22 cellular contexts compared by ENCODE assay signal in the genomic region with DNA sequence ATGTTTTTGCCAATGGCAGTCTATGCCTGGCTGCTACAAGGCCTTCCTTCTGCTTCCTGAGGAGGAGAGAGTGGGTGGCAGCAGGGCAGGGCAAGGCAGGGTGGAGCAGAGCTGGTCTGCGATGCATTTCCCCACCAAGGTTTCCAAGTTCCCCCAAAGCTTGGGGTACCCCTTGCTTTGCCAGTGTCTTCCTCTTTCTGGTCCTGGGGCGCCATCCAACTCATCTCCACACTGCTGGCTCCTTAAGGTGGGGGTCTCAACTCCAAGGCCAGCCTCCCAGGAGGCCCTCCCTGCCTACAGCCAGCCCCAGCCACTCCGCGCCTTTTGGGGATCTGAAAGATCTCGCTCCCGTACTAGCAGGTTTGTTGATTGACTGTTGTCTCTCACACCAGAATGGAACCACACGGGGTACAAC.
"Had no signal": no experiment of that assay in that cellular context is flagged by ENCODE, and none has a peak within 500 bp of the region (broad histone marks: within the 10 kb centered on the region; RNA-seq: fewer than 3 reads in every experiment).

No MANE protein-coding gene starts in this region.

- H3K36me3 Mint-ChIP-seq: mesothelial cell of epicardium had no signal

- H3K4me1 ChIP-seq: breast epithelium, right lobe of liver had no signal

- H3K27ac Mint-ChIP-seq: activated CD8-positive, alpha-beta T cell treated with anti-CD3 and anti-CD28 coated beads for 36 hours; activated naive CD8-positive, alpha-beta T cell treated with anti-CD3 and anti-CD28 coated beads for 36 hours; mesothelial cell of epicardium; stimulated activated effector memory CD8-positive, alpha-beta T cell treated with anti-CD3 and anti-CD28 coated beads, Interleukin-12 subunit alpha, Interleukin-12 subunit beta, amount 100 ng/mL, for 72 hours; stimulated activated naive CD8-positive, alpha-beta T cell treated with anti-CD3 and anti-CD28 coated beads, Interleukin-15, amount 100 ng/mL, for 72 hours; T-helper 17 cell had no signal

- H3K27me3 ChIP-seq: breast epithelium, right lobe of liver, tibial artery had no signal

- DNase-seq: activated CD4-positive, alpha-beta T cell treated with anti-CD3 and anti-CD28 coated beads, Interleukin-2, amount 10 ng/mL, durations not matched to agents 7 days and 5 days; activated CD8-positive, alpha-beta T cell treated with anti-CD3 and anti-CD28 coated beads for 36 hours; activated naive CD8-positive, alpha-beta T cell treated with anti-CD3 and anti-CD28 coated beads for 36 hours; activated T-cell treated with anti-CD3 and anti-CD28 coated beads, Interleukin-2, amount 50 U/mL, for 1 hour; mammary epithelial cell; occipital lobe; posterior cingulate gyrus; stimulated activated CD4-positive, alpha-beta T cell treated with anti-CD3 and anti-CD28 coated beads, Interleukin-1b, Interleukin-23, amount 100 ng/mL, for 48 hours; stimulated activated naive CD8-positive, alpha-beta T cell treated with anti-CD3 and anti-CD28 coated beads, Interleukin-15, amount 100 ng/mL, for 72 hours; SW 1271; T-helper 17 cell had no signal

- ATAC-seq: activated CD8-positive, alpha-beta T cell treated with anti-CD3 and anti-CD28 coated beads for 36 hours; left lobe of liver; right lobe of liver; stimulated activated effector memory CD8-positive, alpha-beta T cell treated with anti-CD3 and anti-CD28 coated beads, Interleukin-12 subunit alpha, Interleukin-12 subunit beta, amount 100 ng/mL, for 72 hours; stimulated activated naive CD8-positive, alpha-beta T cell treated with anti-CD3 and anti-CD28 coated beads, Interleukin-15, amount 100 ng/mL, for 72 hours; T-helper 17 cell had no signal

- H3K4me3 Mint-ChIP-seq: activated CD4-positive, alpha-beta T cell treated with anti-CD3 and anti-CD28 coated beads, Interleukin-2, amount 10 ng/mL, durations not matched to agents 7 days and 5 days; activated CD8-positive, alpha-beta T cell treated with anti-CD3 and anti-CD28 coated beads for 36 hours; activated naive CD8-positive, alpha-beta T cell treated with anti-CD3 and anti-CD28 coated beads for 36 hours; central memory CD8-positive, alpha-beta T cell; mesothelial cell of epicardium; stimulated activated effector memory CD8-positive, alpha-beta T cell treated with anti-CD3 and anti-CD28 coated beads, Interleukin-12 subunit alpha, Interleukin-12 subunit beta, amount 100 ng/mL, for 72 hours; stimulated activated naive CD8-positive, alpha-beta T cell treated with anti-CD3 and anti-CD28 coated beads, Interleukin-15, amount 100 ng/mL, for 72 hours; T-helper 17 cell had no signal

- H3K27ac ChIP-seq: breast epithelium, epithelial cell of prostate, right lobe of liver, tibial artery had no signal

- H3K9me3 Mint-ChIP-seq: activated CD8-positive, alpha-beta T cell treated with anti-CD3 and anti-CD28 coated beads for 36 hours; activated naive CD8-positive, alpha-beta T cell treated with anti-CD3 and anti-CD28 coated beads for 36 hours; central memory CD8-positive, alpha-beta T cell; stimulated activated effector memory CD8-positive, alpha-beta T cell treated with anti-CD3 and anti-CD28 coated beads, Interleukin-12 subunit alpha, Interleukin-12 subunit beta, amount 100 ng/mL, for 72 hours had no signal

- H3K27me3 Mint-ChIP-seq: activated naive CD8-positive, alpha-beta T cell treated with anti-CD3 and anti-CD28 coated beads for 36 hours; central memory CD8-positive, alpha-beta T cell; T-helper 17 cell had no signal

- H3K9me3 ChIP-seq: breast epithelium, right lobe of liver, tibial artery had no signal

- FAIRE-seq: astrocyte, colon had no signal

- H3K4me3 ChIP-seq: breast epithelium, right lobe of liver, skin epidermis, tibial artery had no signal

- H3K4me1 Mint-ChIP-seq: activated naive CD8-positive, alpha-beta T cell treated with anti-CD3 and anti-CD28 coated beads for 36 hours had no signal

- H3K36me3 ChIP-seq: breast epithelium, right lobe of liver, tibial artery had no signal
